In genomic region chr15:22915866-22916515, GRCh38 we compare ENCODE assay signal across 20 cellular contexts.
"Had no signal": no experiment of that assay in that cellular context is flagged by ENCODE, and none has a peak within 500 bp of the region (broad histone marks: within the 10 kb centered on the region; RNA-seq: fewer than 3 reads in every experiment).

No MANE protein-coding gene starts in this region.

- H3K4me1 ChIP-seq: breast epithelium, tibial artery had no signal

- H3K9me3 ChIP-seq: breast epithelium, tibial artery had no signal

- H3K27ac ChIP-seq: breast epithelium, tibial artery had no signal

- FAIRE-seq: endothelial cell of umbilical vein, urothelium cell line had no signal

- H3K27me3 ChIP-seq: breast epithelium, tibial artery had no signal

- H3K4me3 ChIP-seq: breast epithelium, tibial artery had no signal

- DNase-seq: activated CD4-positive, CD25-positive, alpha-beta regulatory T cell treated with anti-CD3 and anti-CD28 coated beads, Interleukin-2, amount 50 U/mL, for 72 hours; activated CD8-positive, alpha-beta memory T cell treated with anti-CD3 and anti-CD28 coated beads for 24 hours; activated CD8-positive, alpha-beta memory T cell treated with anti-CD3 and anti-CD28 coated beads, Interleukin-2, amount 50 U/mL, for 48 hours; activated effector memory CD4-positive, alpha-beta T cell treated with Interleukin-2 at 50 U/mL for 16 hours; activated naive CD4-positive, alpha-beta T cell treated with anti-CD3 and anti-CD28 coated beads, Interleukin-2, amount 50 U/mL, for 16 hours; activated T-cell treated with anti-CD3 and anti-CD28 coated beads, Interleukin-2, amount 50 U/mL, for 48 hours; cerebellar nuclear complex; effector CD4-positive, alpha-beta T cell; foreskin melanocyte; hypothalamus; islet precursor cell; stimulated activated CD4-positive, alpha-beta T cell treated with anti-CD3 and anti-CD28 coated beads, Interleukin-12 subunit alpha, Interleukin-12 subunit beta, amount 100 ng/mL, for 4 hours; stimulated activated CD4-positive, alpha-beta T cell treated with anti-CD3 and anti-CD28 coated beads, Interleukin-1b, Interleukin-23, amount 100 ng/mL, for 48 hours; stimulated activated CD8-positive, alpha-beta memory T cell treated with anti-CD3 and anti-CD28 coated beads, Interleukin-4, amount 100 ng/mL, for 48 hours; stimulated activated naive CD4-positive, alpha-beta T cell; T1000; tibial artery had no signal
